In the genomic region with DNA sequence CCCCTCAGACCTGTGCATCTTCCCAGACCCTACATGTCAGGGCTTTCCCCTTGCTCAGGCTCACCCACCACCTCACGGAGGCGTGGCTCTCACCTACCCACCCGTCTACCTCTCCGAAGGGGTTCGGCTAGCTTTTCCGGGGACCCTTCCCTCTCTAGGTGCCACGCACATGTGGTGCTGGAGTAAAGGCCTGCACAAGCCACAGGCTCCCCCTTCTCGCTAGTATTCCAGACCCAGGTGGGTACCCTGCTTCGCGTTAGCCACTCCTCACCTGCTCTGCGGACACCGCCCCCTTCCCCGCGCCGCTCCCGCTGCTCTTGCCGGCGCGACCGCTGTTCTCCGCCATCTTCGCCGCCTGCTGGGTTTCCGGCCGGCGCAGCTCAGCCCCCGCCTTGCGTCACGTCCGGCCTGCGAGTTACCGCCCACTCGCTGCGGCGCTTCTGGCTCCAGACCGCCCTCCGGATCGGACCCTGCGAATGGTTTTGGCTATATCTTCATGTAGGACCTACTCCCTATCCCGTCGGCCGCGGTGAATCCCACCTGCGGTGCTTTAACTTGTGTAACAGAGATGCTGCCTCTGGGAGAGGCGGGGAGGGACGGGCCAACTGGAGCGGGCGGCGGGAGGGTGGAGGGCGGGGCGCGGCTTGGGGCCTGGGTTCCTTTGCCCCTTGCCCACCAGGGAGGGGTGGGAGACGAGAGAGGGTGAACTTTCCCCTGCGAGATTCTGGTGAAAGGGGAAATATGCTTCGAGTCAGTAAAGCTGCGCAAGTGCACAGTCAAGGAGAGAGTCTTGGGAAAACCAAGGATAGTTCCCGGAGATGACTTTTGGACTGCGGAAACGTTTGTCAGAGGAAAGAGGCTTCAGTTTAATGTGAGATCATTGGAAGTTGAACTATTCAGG, we compare ENCODE assay signal across 8 cellular contexts. TPM values are rescaled to one million over a fixed set of nuclear protein-coding genes. Genes with fewer than 3 reads are reported as not detected.
A peak's percentile ranks its signal among the peaks of the same experiment; 100 is the strongest.
DNase-seq lines count a peak whose midpoint lies in the region; TF ChIP-seq lines count a peak whose summit lies in the region.

A gene with protein sequence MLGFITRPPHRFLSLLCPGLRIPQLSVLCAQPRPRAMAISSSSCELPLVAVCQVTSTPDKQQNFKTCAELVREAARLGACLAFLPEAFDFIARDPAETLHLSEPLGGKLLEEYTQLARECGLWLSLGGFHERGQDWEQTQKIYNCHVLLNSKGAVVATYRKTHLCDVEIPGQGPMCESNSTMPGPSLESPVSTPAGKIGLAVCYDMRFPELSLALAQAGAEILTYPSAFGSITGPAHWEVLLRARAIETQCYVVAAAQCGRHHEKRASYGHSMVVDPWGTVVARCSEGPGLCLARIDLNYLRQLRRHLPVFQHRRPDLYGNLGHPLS (plus strand): TSS at position 425 of the 901 bp plus-strand sequence. CDS start 72 bp downstream, at position 497.
A gene with protein sequence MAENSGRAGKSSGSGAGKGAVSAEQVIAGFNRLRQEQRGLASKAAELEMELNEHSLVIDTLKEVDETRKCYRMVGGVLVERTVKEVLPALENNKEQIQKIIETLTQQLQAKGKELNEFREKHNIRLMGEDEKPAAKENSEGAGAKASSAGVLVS (minus strand): TSS at position 357 of the 901 bp plus-strand sequence. CDS start 11 bp downstream, at position 346.

- DNase-seq in ELF-1 (ENCODE audit: low read depth, low spot score) (peak; percentile 94), H4 (ENCODE audit: low spot score) (peak; percentile 78), LoVo (ENCODE audit: low spot score) (peak; percentile 90), SJCRH30 (peak; percentile 79 to 82), activated gamma-delta T cell treated with Interleukin-2 at 50 U/mL for 16 hours (peak; percentile 77), fibroblast of villous mesenchyme (ENCODE audit: low read depth) (peak; percentile 87), nephron progenitor cell (peak; percentile 91)

- no peaks in the 10 kb centered on the region for H3K27me3 Mint-ChIP-seq in nephron progenitor cell (ENCODE audit: low read depth, poor library complexity)
- H3K27me3 Mint-ChIP-seq in stimulated activated naive CD8-positive, alpha-beta T cell treated with anti-CD3 and anti-CD28 coated beads, Interleukin-15, Interleukin-2, amounts not matched to agents 100 ng/mL and 50 ng/mL, for 24 hours: no peaks in the 10 kb centered on the region

- no peak for TF ChIP-seq CTCF in fibroblast of villous mesenchyme (IDR thresholded peaks at IDR 0.05; ENCODE audit: insufficient read depth, low read depth, low read length)
- no peak for TF ChIP-seq CTCF in nephron progenitor cell (IDR thresholded peaks at IDR 0.05)

- H3K27ac Mint-ChIP-seq in nephron progenitor cell: peak within 1 kb of the TSS; percentile 99
- H3K27ac Mint-ChIP-seq in stimulated activated naive CD8-positive, alpha-beta T cell treated with anti-CD3 and anti-CD28 coated beads, Interleukin-15, Interleukin-2, amounts not matched to agents 100 ng/mL and 50 ng/mL, for 24 hours: peak within 1 kb of the TSS; percentile 95

- H3K4me3 ChIP-seq in SJCRH30 (peak within 1 kb of the TSS; percentile 96), fibroblast of villous mesenchyme (ENCODE audit: low read depth, low read length) (peak within 1 kb of the TSS; percentile 88)

- peaks cover 24% of the 10 kb centered on the region for H3K36me3 Mint-ChIP-seq in nephron progenitor cell (ENCODE audit: low read depth)
- peaks cover 61% of the 10 kb centered on the region for H3K36me3 Mint-ChIP-seq in stimulated activated naive CD8-positive, alpha-beta T cell treated with anti-CD3 and anti-CD28 coated beads, Interleukin-15, Interleukin-2, amounts not matched to agents 100 ng/mL and 50 ng/mL, for 24 hours (ENCODE audit: low read depth)

- H3K27ac ChIP-seq in SJCRH30: peak within 1 kb of the TSS; percentile 76

- no peaks in the 10 kb centered on the region; the same call in 1 of the 2 replicates for H3K4me1 ChIP-seq in SJCRH30

- H3K9me3 ChIP-seq in SJCRH30 (replicated peaks): no peaks in the 10 kb centered on the region

- peaks cover 30% of the 10 kb centered on the region for H3K36me3 ChIP-seq in SJCRH30

- no peaks in the 10 kb centered on the region for H3K9me3 Mint-ChIP-seq in nephron progenitor cell
- H3K9me3 Mint-ChIP-seq in stimulated activated naive CD8-positive, alpha-beta T cell treated with anti-CD3 and anti-CD28 coated beads, Interleukin-15, Interleukin-2, amounts not matched to agents 100 ng/mL and 50 ng/mL, for 24 hours: no peaks in the 10 kb centered on the region

- no peaks in the 10 kb centered on the region for H3K27me3 ChIP-seq in SJCRH30

- H3K4me3 Mint-ChIP-seq in nephron progenitor cell: peak within 1 kb of the TSS; percentile 97
- peak within 1 kb of the TSS; percentile 97 for H3K4me3 Mint-ChIP-seq in stimulated activated naive CD8-positive, alpha-beta T cell treated with anti-CD3 and anti-CD28 coated beads, Interleukin-15, Interleukin-2, amounts not matched to agents 100 ng/mL and 50 ng/mL, for 24 hours

- peaks cover 49% of the 10 kb centered on the region for H3K4me1 Mint-ChIP-seq in nephron progenitor cell
- peaks cover 86% of the 10 kb centered on the region for H3K4me1 Mint-ChIP-seq in stimulated activated naive CD8-positive, alpha-beta T cell treated with anti-CD3 and anti-CD28 coated beads, Interleukin-15, Interleukin-2, amounts not matched to agents 100 ng/mL and 50 ng/mL, for 24 hours (ENCODE audit: low read depth)

RNA-seq across cellular contexts. Expression of the first gene that starts in this region (rescaled TPM):
- 34.9 and 36.6 TPM in 2 replicates for total RNA-seq in H4 (2014; rRNA removed; shearing (Covaris generic))
- total RNA-seq in SJCRH30 (2014; rRNA removed; shearing (Covaris generic)): 12.8 and 17.2 TPM in 2 replicates
- 23.2 and 26.8 TPM in 2 replicates for total RNA-seq in fibroblast of villous mesenchyme

RNA-seq across cellular contexts. Expression of the second gene that starts in this region (rescaled TPM):
- total RNA-seq in H4 (2014; rRNA removed; shearing (Covaris generic)): 85.6 and 94.8 TPM in 2 replicates
- 78.2 and 78.5 TPM in 2 replicates for total RNA-seq in SJCRH30 (2014; rRNA removed; shearing (Covaris generic))
- 25.9 and 26.1 TPM in 2 replicates for total RNA-seq in fibroblast of villous mesenchyme

Comparison
In these comparisons a context has a peak if more than half of its experiments do, and no peak if none do; other contexts are left out.
1. Peak in every context shown above with its lines: DNase-seq, H3K4me3 ChIP-seq and H3K27ac ChIP-seq.